Comparison of ENCODE assay signal across 8 cellular contexts in the genomic region with DNA sequence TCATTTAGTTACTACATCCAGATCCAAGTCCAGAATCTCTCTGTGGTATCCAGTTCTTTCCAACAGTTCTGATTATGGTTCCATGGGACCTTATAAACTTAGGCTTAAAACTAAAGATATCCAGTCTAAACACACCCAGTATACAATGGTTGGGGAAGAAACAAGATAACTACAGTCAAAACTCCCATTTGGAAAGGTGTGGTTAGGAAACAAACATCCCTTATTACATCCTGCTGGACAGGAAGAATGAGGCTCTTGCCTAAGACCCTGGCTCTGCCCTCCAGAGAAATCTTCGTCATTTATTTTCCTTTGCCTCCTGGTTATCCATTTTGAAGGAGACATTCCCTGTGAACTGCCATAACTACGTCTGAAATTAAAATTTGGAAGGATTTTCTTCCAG.
"Had no signal": no experiment of that assay in that cellular context is flagged by ENCODE, and none has a peak within 500 bp of the region (broad histone marks: within the 10 kb centered on the region; RNA-seq: fewer than 3 reads in every experiment).

No MANE protein-coding gene starts in this region.

- ATAC-seq: GM12878 had no signal

- FAIRE-seq: G401.6, GM12878, GM12891, GM12892, GM18507, GM19239 had no signal

- H3K4me3 ChIP-seq: GM12878 had no signal

- DNase-seq: GDM1, GF-D8 had no signal
